Comparison of ENCODE assay signal across 30 cellular contexts in genomic region chr6:157869673-157870302, GRCh38. TPM values are rescaled to one million over a fixed set of nuclear protein-coding genes. Genes with fewer than 3 reads are reported as not detected.
"Had no signal": no experiment of that assay in that cellular context is flagged by ENCODE, and none has a peak within 500 bp of the region (broad histone marks: within the 10 kb centered on the region; RNA-seq: fewer than 3 reads in every experiment).

No MANE protein-coding gene starts in this region.

- H3K9me3 Mint-ChIP-seq: activated CD4-positive, alpha-beta memory T cell treated with anti-CD3 and anti-CD28 coated beads, Interleukin-2, amount 10 ng/mL, durations not matched to agents 7 days and 5 days; activated naive CD8-positive, alpha-beta T cell treated with anti-CD3 and anti-CD28 coated beads, Interleukin-2, amount 10 ng/mL, durations not matched to agents 7 days and 5 days; activated T-cell treated with anti-CD3 and anti-CD28 coated beads, Interleukin-2, amount 50 U/mL, for 72 hours; activated T-helper 2 cell treated with anti-CD3 and anti-CD28 coated beads, Interferon-gamma antibody, Interleukin-2, Interleukin-4, amounts not matched to agents 10 μg/mL and 5 μg/mL and 100 μg/mL, durations not matched to agents 14 hours and 24 hours and 36 hours had no signal

- ATAC-seq: activated CD4-positive, alpha-beta T cell treated with anti-CD3 and anti-CD28 coated beads for 36 hours; activated T-cell treated with anti-CD3 and anti-CD28 coated beads, Interleukin-2, amount 50 U/mL, for 72 hours had no signal

- H3K9ac ChIP-seq: SK-N-SH had no signal

- H3K27ac Mint-ChIP-seq: activated CD4-positive, alpha-beta memory T cell treated with anti-CD3 and anti-CD28 coated beads, Interleukin-2, amount 10 ng/mL, durations not matched to agents 7 days and 5 days; activated CD4-positive, alpha-beta T cell treated with anti-CD3 and anti-CD28 coated beads for 36 hours; activated naive CD8-positive, alpha-beta T cell treated with anti-CD3 and anti-CD28 coated beads, Interleukin-2, amount 10 ng/mL, durations not matched to agents 7 days and 5 days; activated T-cell treated with anti-CD3 and anti-CD28 coated beads, Interleukin-2, amount 50 U/mL, for 72 hours; activated T-helper 2 cell treated with anti-CD3 and anti-CD28 coated beads, Interferon-gamma antibody, Interleukin-2, Interleukin-4, amounts not matched to agents 10 μg/mL and 5 μg/mL and 100 μg/mL, durations not matched to agents 14 hours and 24 hours and 36 hours had no signal

- H3K4me1 ChIP-seq: SJCRH30 had no signal

- H3K27me3 ChIP-seq: adrenal gland, breast epithelium, MG63, SJCRH30 had no signal

- H3K4me3 Mint-ChIP-seq: activated CD4-positive, alpha-beta memory T cell treated with anti-CD3 and anti-CD28 coated beads, Interleukin-2, amount 10 ng/mL, durations not matched to agents 7 days and 5 days; activated CD4-positive, alpha-beta T cell treated with anti-CD3 and anti-CD28 coated beads for 36 hours; activated naive CD8-positive, alpha-beta T cell treated with anti-CD3 and anti-CD28 coated beads, Interleukin-2, amount 10 ng/mL, durations not matched to agents 7 days and 5 days; activated T-cell treated with anti-CD3 and anti-CD28 coated beads, Interleukin-2, amount 50 U/mL, for 72 hours had no signal

- DNase-seq: activated CD4-positive, alpha-beta memory T cell treated with anti-CD3 and anti-CD28 coated beads, Interleukin-2, amount 10 ng/mL, durations not matched to agents 7 days and 5 days; activated CD4-positive, alpha-beta T cell treated with anti-CD3 and anti-CD28 coated beads for 36 hours; activated CD4-positive, alpha-beta T cell treated with anti-CD3 and anti-CD28 coated beads, Interleukin-2, amount 50 U/mL, for 1 hour; activated CD8-positive, alpha-beta memory T cell treated with anti-CD3 and anti-CD28 coated beads, Interleukin-2, amount 50 U/mL, for 4 hours; activated gamma-delta T cell treated with Interleukin-2 at 50 U/mL for 16 hours; activated naive CD4-positive, alpha-beta T cell treated with anti-CD3 and anti-CD28 coated beads, Interleukin-2, amount 50 U/mL, for 16 hours; activated naive CD8-positive, alpha-beta T cell treated with anti-CD3 and anti-CD28 coated beads, Interleukin-2, amount 10 ng/mL, durations not matched to agents 7 days and 5 days; activated T-cell treated with anti-CD3 and anti-CD28 coated beads, Interleukin-2, amount 50 U/mL, for 72 hours; adrenal gland; anterior cingulate cortex; MG63; MV-4-11; NCI-H1092 treated with DMSO at 0.1 percent for 48 hours; NCI-H1417 treated with DMSO at 0.1 percent for 48 hours; NCI-H1694; NCI-H2029; NCI-H2107; NCI-H2171 treated with DMSO at 0.1 percent for 48 hours; NCI-H226; NCI-H510A; NCI-H526 treated with DMSO at 0.1 percent for 48 hours; NCI-H82; Right ventricle myocardium superior; SJCRH30; SK-N-SH; T-helper 1 cell; WERI-Rb-1 had no signal

- H3K27me3 Mint-ChIP-seq: activated CD4-positive, alpha-beta memory T cell treated with anti-CD3 and anti-CD28 coated beads, Interleukin-2, amount 10 ng/mL, durations not matched to agents 7 days and 5 days; activated CD4-positive, alpha-beta T cell treated with anti-CD3 and anti-CD28 coated beads for 36 hours had no signal

- H3K4me2 ChIP-seq: SK-N-SH had no signal

- H3K4me3 ChIP-seq: adrenal gland, breast epithelium, MG63, SJCRH30 had no signal

- H3K27ac ChIP-seq: SJCRH30, WERI-Rb-1 had no signal

- H3K36me3 ChIP-seq: breast epithelium had no signal

- H3K9me3 ChIP-seq: adrenal gland, breast epithelium, MG63, SJCRH30, SK-N-SH had no signal

RNA-seq across cellular contexts. Expression of gene SNX9, which starts 46.7 kb away (rescaled TPM):
- total RNA-seq: OCI-LY7 had no signal
